8 cellular contexts compared by ENCODE assay signal in genomic region chr20:46683939-46684750, GRCh38. TPM values are rescaled to one million over a fixed set of nuclear protein-coding genes. Genes with fewer than 3 reads are reported as not detected.
DNase-seq lines count a peak whose midpoint lies in the region; ATAC-seq and TF ChIP-seq lines count a peak whose summit lies in the region.

No MANE protein-coding gene starts in this region.

- peak; percentile 44 for DNase-seq in AG04450 (ENCODE audit: low read depth, low spot score)
- peak; percentile 85 for DNase-seq in NCI-H510A treated with DMSO at 0.1 percent for 48 hours (lab: John Stamatoyannopoulos, UW)
- DNase-seq in endodermal cell = peak; percentile 90
- peak; percentile 93 for DNase-seq in mesendoderm
- DNase-seq in NCI-H146 (lab: John Stamatoyannopoulos, UW) = no peak
- no peak for DNase-seq in effector CD8-positive, alpha-beta T cell (lab: John Stamatoyannopoulos, UW)

- peak overlapping the region; percentile 81 for H2BK5ac ChIP-seq in mesendoderm (ENCODE audit: low read length)

- no peak overlapping the region for H2BK15ac ChIP-seq in mesendoderm (replicated peaks; ENCODE audit: low read depth)

- no peaks in the 10 kb centered on the region for H3K27me3 ChIP-seq in AG04450 (ENCODE audit: control insufficient read depth, insufficient read depth, low read length)
- H3K27me3 ChIP-seq in endodermal cell (ENCODE audit: control insufficient read depth, insufficient read depth, low read length, poor library complexity, severe bottlenecking) = no peaks in the 10 kb centered on the region
- no peaks in the 10 kb centered on the region for H3K27me3 ChIP-seq in mesendoderm (ENCODE audit: insufficient read depth, low read length, poor library complexity)

- peak overlapping the region; percentile 94 for H2AK5ac ChIP-seq in mesendoderm (ENCODE audit: low read length)

- H4K8ac ChIP-seq in mesendoderm (ENCODE audit: low read depth, low read length) = no peak overlapping the region

- H3K4me3 Mint-ChIP-seq in endodermal cell = peak overlapping the region; percentile 56

- WGBS in endodermal cell (ENCODE audit: insufficient coverage in 1 of 2, insufficient read length in 1 of 2), 2 experiments = 61 to 63% methylated on average over 21 to 23 of the region's 23 CpGs
- no CpG with 5 or more reads among the region's 23 CpGs for WGBS in mesendoderm (ENCODE audit: extremely low coverage, insufficient coverage, low lambda C conversion rate)

- peaks cover 10% of the 10 kb centered on the region for H3K9me3 Mint-ChIP-seq in endodermal cell

- H3K4me3 ChIP-seq in AG04450 (ENCODE audit: low read depth, low read length) (peak overlapping the region; percentile 61), endodermal cell (ENCODE audit: low read length) (peak overlapping the region; percentile 67), mesendoderm (ENCODE audit: low read length) (peak overlapping the region; percentile 87)

- H3K56ac ChIP-seq in mesendoderm (ENCODE audit: low read length) = peak overlapping the region; percentile 94

- POLR2A ChIA-PET in AG04450 (lab: Yijun Ruan, JAX) = interaction anchor here (0.6 kb wide), 1 partner anchor 1981 kb away, joined by 3 read pairs; no protein-coding TSS in a partner anchor

- H3K4me1 ChIP-seq in endodermal cell (ENCODE audit: control insufficient read depth, insufficient read depth, low read length) (no peaks in the 10 kb centered on the region), mesendoderm (ENCODE audit: control insufficient read depth, low read depth, low read length) (peaks cover 9% of the 10 kb centered on the region)

- H3K23ac ChIP-seq in mesendoderm (ENCODE audit: low read length) = no peak overlapping the region

- TF ChIP-seq CTCF in AG04450 (IDR thresholded peaks at IDR 0.05; ENCODE audit: low read depth, low read length) (no peak), endodermal cell (conservative IDR thresholded peaks at IDR 0.05) (no peak)

- CTCF ChIA-PET in AG04450 (lab: Charles Lee) = interaction anchor here (5.2 kb wide), 1 partner anchor 162 kb away, joined by 43 read pairs; no protein-coding TSS in a partner anchor

- H3K27ac ChIP-seq in AG04450 (ENCODE audit: low read depth, low read length) = peak overlapping the region; percentile 81
- H3K27ac ChIP-seq in endodermal cell (ENCODE audit: low read depth, low read length) = peak overlapping the region; percentile 33
- H3K27ac ChIP-seq in mesendoderm (ENCODE audit: low read depth, low read length) = peak overlapping the region; percentile 33

- no peak overlapping the region for H3K9ac ChIP-seq in endodermal cell (ENCODE audit: extremely low read depth, low read length, poor library complexity, severe bottlenecking)
- peak overlapping the region; percentile 88 for H3K9ac ChIP-seq in mesendoderm (ENCODE audit: low read length)

- H3K27ac Mint-ChIP-seq in endodermal cell = peak overlapping the region; percentile 87

- H3K36me3 Mint-ChIP-seq in endodermal cell (ENCODE audit: low read depth) = peaks cover 24% of the 10 kb centered on the region

- peaks cover 30% of the 10 kb centered on the region for H3K4me1 Mint-ChIP-seq in endodermal cell

- no peak overlapping the region for H3K4ac ChIP-seq in mesendoderm (ENCODE audit: low read depth, low read length)

- peaks cover 30% of the 10 kb centered on the region for H3K79me1 ChIP-seq in mesendoderm (ENCODE audit: low read length)

- peak overlapping the region; percentile 88 for H4K5ac ChIP-seq in mesendoderm (ENCODE audit: low read length)

- no peaks in the 10 kb centered on the region for H3K27me3 Mint-ChIP-seq in endodermal cell (ENCODE audit: insufficient read depth)

- no peak overlapping the region for H3K18ac ChIP-seq in mesendoderm (ENCODE audit: low read length)

- H3K9me3 ChIP-seq in AG04450 (ENCODE audit: control insufficient read depth, insufficient read depth, low read length) (no peaks in the 10 kb centered on the region), endodermal cell (ENCODE audit: control insufficient read depth, low read length) (peaks cover 10% of the 10 kb centered on the region)

- no peak for ATAC-seq in HG02852 (IDR thresholded peaks at IDR 0.05; ENCODE audit: unreplicated experiment)
- ATAC-seq in SK-N-SH treated with all-trans-retinoic acid at 6 μM for 48 hours = no peak

- no peak overlapping the region for H2BK120ac ChIP-seq in mesendoderm (ENCODE audit: low read depth, low read length)

- peaks cover 30% of the 10 kb centered on the region for H3K79me2 ChIP-seq in mesendoderm (ENCODE audit: control insufficient read depth, insufficient read depth, low read length)

- H3K4me2 ChIP-seq in mesendoderm (ENCODE audit: low read length) = peak overlapping the region; percentile 99

- H3K36me3 ChIP-seq in endodermal cell (ENCODE audit: control insufficient read depth, insufficient read depth, low read length) (peaks cover 28% of the 10 kb centered on the region), mesendoderm (ENCODE audit: control insufficient read depth, insufficient read depth, low read length) (peaks cover 2% of the 10 kb centered on the region)

TF ChIP-seq in SK-N-SH treated with all-trans-retinoic acid at 6 μM for 48 hours, 23 proteins besides CTCF, POLR2A, EP300 and RAD21:
- TF ChIP-seq ESRRG (CRISPR knock-in tag; IDR thresholded peaks at IDR 0.05) (no peak), PPARA (CRISPR knock-in tag; IDR thresholded peaks at IDR 0.05; ENCODE audit: borderline replicate concordance) (no peak), OSR1 (CRISPR knock-in tag; IDR thresholded peaks at IDR 0.05) (no peak), CSDC2 (CRISPR knock-in tag; IDR thresholded peaks at IDR 0.05) (no peak), POU6F1 (CRISPR knock-in tag; IDR thresholded peaks at IDR 0.05; ENCODE audit: borderline replicate concordance, low read depth) (no peak), GLIS3 (CRISPR knock-in tag; IDR thresholded peaks at IDR 0.05) (no peak), ZNF70 (CRISPR knock-in tag; IDR thresholded peaks at IDR 0.05) (no peak), TCF4 (CRISPR knock-in tag; IDR thresholded peaks at IDR 0.05; ENCODE audit: borderline replicate concordance) (no peak), ZNF565 (CRISPR knock-in tag; conservative IDR thresholded peaks at IDR 0.05; ENCODE audit: low read depth) (no peak), ZC3H10 (CRISPR knock-in tag; IDR thresholded peaks at IDR 0.05) (no peak), CSRNP3 (CRISPR knock-in tag; IDR thresholded peaks at IDR 0.05) (no peak)

RNA-seq across cellular contexts. Expression of gene TP53RK, which starts 5.1 kb away (rescaled TPM):
- 13.3 and 14.3 TPM in 2 replicates for polyA plus RNA-seq in AG04450 (2011; rRNA removed)
- polyA minus RNA-seq in AG04450 (2011; rRNA and poly(A)+ RNA removed) = 9.0 and 10.2 TPM in 2 replicates
- total RNA-seq in endodermal cell = 1 to 10 TPM; 9.4 to 9.9 TPM
- 18.7 TPM for polyA plus RNA-seq in endodermal cell (2013, experiment 1 of 2)
- polyA plus RNA-seq in endodermal cell (2013, experiment 2 of 2) = 15.2 TPM
- polyA plus RNA-seq in mesendoderm (2013, experiment 1 of 2) = 19.1 TPM
- polyA plus RNA-seq in mesendoderm (2013, experiment 2 of 2) = 19.0 TPM

RNA-seq across cellular contexts. Expression of gene SLC2A10, which starts 25.3 kb away (rescaled TPM):
- 35.5 and 36.9 TPM in 2 replicates for polyA plus RNA-seq in AG04450 (2011; rRNA removed)
- 41.7 and 47.2 TPM in 2 replicates for polyA minus RNA-seq in AG04450 (2011; rRNA and poly(A)+ RNA removed)
- 10 to 100 TPM; 12.4 to 19.6 TPM for total RNA-seq in endodermal cell
- polyA plus RNA-seq in endodermal cell (2013, experiment 1 of 2) = 9.5 TPM
- polyA plus RNA-seq in endodermal cell (2013, experiment 2 of 2) = 9.9 TPM
- 5.1 TPM for polyA plus RNA-seq in mesendoderm (2013, experiment 1 of 2)
- 5.4 TPM for polyA plus RNA-seq in mesendoderm (2013, experiment 2 of 2)

RNA-seq across cellular contexts. Expression of gene SLC13A3, which starts 32.9 kb away (rescaled TPM):
- polyA plus RNA-seq in AG04450 (2011; rRNA removed) = 2.4 and 3.8 TPM in 2 replicates
- 4.2 and 6.9 TPM in 2 replicates for polyA minus RNA-seq in AG04450 (2011; rRNA and poly(A)+ RNA removed)
- total RNA-seq in endodermal cell = 1 to 10 TPM; 7.3 to 9.0 TPM
- polyA plus RNA-seq in endodermal cell (2013, experiment 1 of 2) = 4.2 TPM
- 3.9 TPM for polyA plus RNA-seq in endodermal cell (2013, experiment 2 of 2)
- polyA plus RNA-seq in mesendoderm (2013, experiment 1 of 2) = 7.0 TPM
- 5.9 TPM for polyA plus RNA-seq in mesendoderm (2013, experiment 2 of 2)

Comparison
In these comparisons a context has a peak if more than half of its experiments do, and no peak if none do; other contexts are left out.
1. DNase-seq: peak in AG04450 (single experiment), NCI-H510A treated with DMSO at 0.1 percent for 48 hours (single experiment), endodermal cell (single experiment) and mesendoderm (single experiment); none in NCI-H146 (single experiment) and effector CD8-positive, alpha-beta T cell (single experiment).
2. Peak in every context shown above with its lines, with median percentiles within 50 percentile points of each other: H3K27ac ChIP-seq and H3K4me3 ChIP-seq.